In the genomic region with DNA sequence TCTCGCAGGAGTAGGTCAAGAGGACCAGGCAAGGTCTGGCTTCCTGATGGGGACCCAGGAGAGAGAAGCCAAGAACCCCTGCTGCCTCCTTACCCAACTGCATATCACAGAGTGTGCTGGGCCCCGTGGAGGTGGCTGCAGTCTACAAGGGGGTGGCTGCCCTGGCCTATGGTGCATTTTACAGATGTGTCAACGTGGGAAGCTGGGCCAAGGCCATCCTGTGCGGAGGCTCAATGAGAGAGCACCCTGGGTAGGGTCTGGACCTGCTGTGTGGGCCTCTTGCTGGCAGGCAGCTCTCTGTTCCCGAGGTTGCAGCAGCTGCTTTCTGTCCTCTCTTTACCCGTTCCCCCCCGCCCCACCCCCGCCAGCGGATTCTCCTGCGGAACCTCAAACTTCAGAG, we compare ENCODE assay signal across 20 cellular contexts.
"Had no signal": no experiment of that assay in that cellular context is flagged by ENCODE, and none has a peak within 500 bp of the region (broad histone marks: within the 10 kb centered on the region; RNA-seq: fewer than 3 reads in every experiment).

No MANE protein-coding gene starts in this region.

- H3K36me3 ChIP-seq: gastrocnemius medialis, left lung, neutrophil, prostate gland, right atrium auricular region, tibial artery had no signal

- H3K9me3 ChIP-seq: gastrocnemius medialis, left lung, neutrophil, prostate gland, right atrium auricular region, testis, tibial artery had no signal

- H2AFZ ChIP-seq: parathyroid adenoma had no signal

- H3K27me3 ChIP-seq: gastrocnemius medialis, left lung, right atrium auricular region, testis, tibial artery had no signal

- H3K4me3 ChIP-seq: gastrocnemius medialis, left lung, prostate gland, right atrium auricular region, smooth muscle cell, testis, tibial artery had no signal

- H3K4me2 ChIP-seq: smooth muscle cell had no signal

- H3K4me1 ChIP-seq: gastrocnemius medialis, left lung, parathyroid adenoma, prostate gland, testis, tibial artery had no signal

- H3K9ac ChIP-seq: parathyroid adenoma had no signal

- H3K79me2 ChIP-seq: parathyroid adenoma had no signal

- DNase-seq: cerebellar nuclear complex; cortex of kidney; effector memory CD8-positive, alpha-beta T cell; foreskin fibroblast; gastrocnemius medialis; left cardiac atrium; mesenchymal stem cell; natural killer cell; stimulated activated CD4-positive, alpha-beta T cell treated with anti-CD3 and anti-CD28 coated beads, Interleukin-2, amount 100 ng/mL, for 24 hours; stimulated activated CD4-positive, alpha-beta T cell treated with anti-CD3 and anti-CD28 coated beads, Interleukin-4, amount 100 ng/mL, for 24 hours; stimulated activated naive CD4-positive, alpha-beta T cell treated with Interleukin-2 at 50 U/mL for 16 hours; substantia nigra; testis; tibial artery had no signal

- H3K27ac ChIP-seq: gastrocnemius medialis, left lung, neutrophil, parathyroid adenoma, prostate gland, right atrium auricular region, testis, tibial artery had no signal
